In the genomic region with DNA sequence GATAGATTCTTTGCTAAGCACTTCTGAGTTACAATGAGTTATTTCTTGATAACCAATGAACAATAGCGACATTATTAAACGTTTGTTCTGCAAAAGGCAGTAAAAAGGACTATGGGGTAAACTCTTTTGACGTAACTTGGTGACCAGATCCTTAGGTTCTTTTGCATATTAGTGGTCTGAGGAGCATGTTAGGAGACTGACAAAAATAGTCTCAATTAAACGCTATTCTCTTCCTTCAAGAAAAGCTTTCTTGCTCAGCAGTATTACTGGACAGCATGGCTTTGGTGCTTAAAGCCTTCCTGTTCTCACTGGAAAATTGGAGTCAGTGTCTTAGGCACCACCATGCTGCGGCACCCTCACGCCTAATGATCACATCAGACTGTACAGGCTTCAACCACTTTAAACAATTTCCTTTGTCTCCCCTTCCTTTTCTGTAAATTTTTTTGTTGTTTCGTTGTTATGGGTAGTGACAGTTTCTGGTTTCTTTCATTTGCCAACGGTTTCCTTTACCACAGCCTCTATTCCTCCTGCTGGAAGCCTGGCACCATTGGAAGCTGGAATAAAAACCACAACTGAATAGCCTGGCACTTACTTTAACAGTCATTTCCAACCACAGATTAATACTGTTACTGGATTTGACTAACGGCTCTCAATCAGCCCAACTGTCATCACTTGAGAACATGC, we compare ENCODE assay signal across 2 cellular contexts.
TF ChIP-seq lines count a peak whose summit lies in the region.

No MANE protein-coding gene starts in this region.

TF ChIP-seq in SK-N-SH treated with all-trans-retinoic acid at 6 μM for 48 hours, 23 proteins besides CTCF, POLR2A, EP300 and RAD21 (continued from another document):
- TF ChIP-seq TSHZ2 (CRISPR knock-in tag; IDR thresholded peaks at IDR 0.05) (no peak), ISL1 (CRISPR knock-in tag; IDR thresholded peaks at IDR 0.05) (peak; percentile 75), PATZ1 (CRISPR knock-in tag; IDR thresholded peaks at IDR 0.05; ENCODE audit: borderline replicate concordance) (peak; percentile 63; the same call in 1 of the 2 replicates), RARB (CRISPR knock-in tag; IDR thresholded peaks at IDR 0.05) (no peak), CREB5 (CRISPR knock-in tag; IDR thresholded peaks at IDR 0.05; ENCODE audit: low read depth) (no peak), ESRRG (CRISPR knock-in tag; IDR thresholded peaks at IDR 0.05) (no peak), ZC3H10 (CRISPR knock-in tag; IDR thresholded peaks at IDR 0.05) (peak; percentile 54; the same call in 1 of the 2 replicates), CSDC2 (CRISPR knock-in tag; IDR thresholded peaks at IDR 0.05) (0 out of 2 replicates have a peak, but pooled peaks have one; percentile 69), OSR1 (CRISPR knock-in tag; IDR thresholded peaks at IDR 0.05) (no peak), ZFP30 (CRISPR knock-in tag; IDR thresholded peaks at IDR 0.05) (no peak), ZNF565 (CRISPR knock-in tag; conservative IDR thresholded peaks at IDR 0.05; ENCODE audit: low read depth) (no peak), ZFP3 (CRISPR knock-in tag; IDR thresholded peaks at IDR 0.05) (no peak), TCF4 (CRISPR knock-in tag; IDR thresholded peaks at IDR 0.05; ENCODE audit: borderline replicate concordance) (no peak; the same call in 1 of the 2 replicates), TOX (CRISPR knock-in tag; IDR thresholded peaks at IDR 0.05; ENCODE audit: borderline replicate concordance) (0 out of 2 replicates have a peak, but pooled peaks have one; percentile 35), ZNF8 (CRISPR knock-in tag; IDR thresholded peaks at IDR 0.05) (no peak), GLIS3 (CRISPR knock-in tag; IDR thresholded peaks at IDR 0.05) (no peak), SNAI2 (CRISPR knock-in tag; IDR thresholded peaks at IDR 0.05) (no peak)
- TF ChIP-seq, protein P1, sequence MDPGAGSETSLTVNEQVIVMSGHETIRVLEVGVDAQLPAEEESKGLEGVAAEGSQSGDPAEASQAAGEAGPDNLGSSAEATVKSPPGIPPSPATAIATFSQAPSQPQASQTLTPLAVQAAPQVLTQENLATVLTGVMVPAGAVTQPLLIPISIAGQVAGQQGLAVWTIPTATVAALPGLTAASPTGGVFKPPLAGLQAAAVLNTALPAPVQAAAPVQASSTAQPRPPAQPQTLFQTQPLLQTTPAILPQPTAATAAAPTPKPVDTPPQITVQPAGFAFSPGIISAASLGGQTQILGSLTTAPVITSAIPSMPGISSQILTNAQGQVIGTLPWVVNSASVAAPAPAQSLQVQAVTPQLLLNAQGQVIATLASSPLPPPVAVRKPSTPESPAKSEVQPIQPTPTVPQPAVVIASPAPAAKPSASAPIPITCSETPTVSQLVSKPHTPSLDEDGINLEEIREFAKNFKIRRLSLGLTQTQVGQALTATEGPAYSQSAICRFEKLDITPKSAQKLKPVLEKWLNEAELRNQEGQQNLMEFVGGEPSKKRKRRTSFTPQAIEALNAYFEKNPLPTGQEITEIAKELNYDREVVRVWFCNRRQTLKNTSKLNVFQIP (CRISPR knock-in tag; IDR thresholded peaks at IDR 0.05; ENCODE audit: borderline replicate concordance, low read depth) = no peak

TF ChIP-seq in K562, 482 proteins besides CTCF, POLR2A, EP300 and RAD21:
- TF ChIP-seq, protein P2, sequence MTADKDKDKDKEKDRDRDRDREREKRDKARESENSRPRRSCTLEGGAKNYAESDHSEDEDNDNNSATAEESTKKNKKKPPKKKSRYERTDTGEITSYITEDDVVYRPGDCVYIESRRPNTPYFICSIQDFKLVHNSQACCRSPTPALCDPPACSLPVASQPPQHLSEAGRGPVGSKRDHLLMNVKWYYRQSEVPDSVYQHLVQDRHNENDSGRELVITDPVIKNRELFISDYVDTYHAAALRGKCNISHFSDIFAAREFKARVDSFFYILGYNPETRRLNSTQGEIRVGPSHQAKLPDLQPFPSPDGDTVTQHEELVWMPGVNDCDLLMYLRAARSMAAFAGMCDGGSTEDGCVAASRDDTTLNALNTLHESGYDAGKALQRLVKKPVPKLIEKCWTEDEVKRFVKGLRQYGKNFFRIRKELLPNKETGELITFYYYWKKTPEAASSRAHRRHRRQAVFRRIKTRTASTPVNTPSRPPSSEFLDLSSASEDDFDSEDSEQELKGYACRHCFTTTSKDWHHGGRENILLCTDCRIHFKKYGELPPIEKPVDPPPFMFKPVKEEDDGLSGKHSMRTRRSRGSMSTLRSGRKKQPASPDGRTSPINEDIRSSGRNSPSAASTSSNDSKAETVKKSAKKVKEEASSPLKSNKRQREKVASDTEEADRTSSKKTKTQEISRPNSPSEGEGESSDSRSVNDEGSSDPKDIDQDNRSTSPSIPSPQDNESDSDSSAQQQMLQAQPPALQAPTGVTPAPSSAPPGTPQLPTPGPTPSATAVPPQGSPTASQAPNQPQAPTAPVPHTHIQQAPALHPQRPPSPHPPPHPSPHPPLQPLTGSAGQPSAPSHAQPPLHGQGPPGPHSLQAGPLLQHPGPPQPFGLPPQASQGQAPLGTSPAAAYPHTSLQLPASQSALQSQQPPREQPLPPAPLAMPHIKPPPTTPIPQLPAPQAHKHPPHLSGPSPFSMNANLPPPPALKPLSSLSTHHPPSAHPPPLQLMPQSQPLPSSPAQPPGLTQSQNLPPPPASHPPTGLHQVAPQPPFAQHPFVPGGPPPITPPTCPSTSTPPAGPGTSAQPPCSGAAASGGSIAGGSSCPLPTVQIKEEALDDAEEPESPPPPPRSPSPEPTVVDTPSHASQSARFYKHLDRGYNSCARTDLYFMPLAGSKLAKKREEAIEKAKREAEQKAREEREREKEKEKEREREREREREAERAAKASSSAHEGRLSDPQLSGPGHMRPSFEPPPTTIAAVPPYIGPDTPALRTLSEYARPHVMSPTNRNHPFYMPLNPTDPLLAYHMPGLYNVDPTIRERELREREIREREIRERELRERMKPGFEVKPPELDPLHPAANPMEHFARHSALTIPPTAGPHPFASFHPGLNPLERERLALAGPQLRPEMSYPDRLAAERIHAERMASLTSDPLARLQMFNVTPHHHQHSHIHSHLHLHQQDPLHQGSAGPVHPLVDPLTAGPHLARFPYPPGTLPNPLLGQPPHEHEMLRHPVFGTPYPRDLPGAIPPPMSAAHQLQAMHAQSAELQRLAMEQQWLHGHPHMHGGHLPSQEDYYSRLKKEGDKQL (CRISPR knock-in tag; IDR thresholded peaks at IDR 0.05; ENCODE audit: borderline replicate concordance) = no peak
- no peak for TF ChIP-seq RFX7 (CRISPR knock-in tag; IDR thresholded peaks at IDR 0.05)
- TF ChIP-seq LCOR (CRISPR knock-in tag; IDR thresholded peaks at IDR 0.05) = no peak
- no peak for TF ChIP-seq MIER1 (IDR thresholded peaks at IDR 0.05; ENCODE audit: low read depth)
- TF ChIP-seq PML (IDR thresholded peaks at IDR 0.05; ENCODE audit: low read length) = no peak
- no peak for TF ChIP-seq ZNF174 (CRISPR knock-in tag; IDR thresholded peaks at IDR 0.05)
- TF ChIP-seq ZFPM2 (CRISPR knock-in tag; IDR thresholded peaks at IDR 0.05) = no peak
- no peak for TF ChIP-seq ELK1 (CRISPR knock-in tag; IDR thresholded peaks at IDR 0.05)
- no peak for TF ChIP-seq TCF15 (CRISPR knock-in tag; IDR thresholded peaks at IDR 0.05)
- TF ChIP-seq RFX1 (IDR thresholded peaks at IDR 0.05) = no peak
- no peak for TF ChIP-seq SMAD2 (IDR thresholded peaks at IDR 0.05; ENCODE audit: low read depth, low read length)
- no peak for TF ChIP-seq HES1 (IDR thresholded peaks at IDR 0.05; ENCODE audit: low read depth)
